In the genomic region with DNA sequence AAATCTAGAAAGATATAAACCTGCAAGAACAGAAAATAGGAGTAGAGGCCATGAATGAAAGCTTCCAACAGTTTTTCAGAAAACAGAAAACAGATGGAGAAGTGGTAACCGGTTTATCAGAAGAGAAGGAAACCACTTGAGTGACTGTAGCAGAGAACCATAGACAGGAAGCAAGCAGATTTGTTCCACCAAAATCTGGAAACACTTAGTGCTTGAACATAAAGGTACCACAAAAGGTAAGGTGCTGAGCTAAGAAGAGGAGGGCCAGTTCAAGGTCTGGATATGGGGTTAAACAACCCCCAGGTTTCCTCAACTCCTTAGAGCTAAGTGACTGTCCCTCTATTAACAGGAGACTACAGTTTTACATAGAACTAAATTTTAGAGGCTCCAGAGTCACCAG, we compare ENCODE assay signal across 1 cellular context.
TF ChIP-seq lines count a peak whose summit lies in the region.

No MANE protein-coding gene starts in this region.

TF ChIP-seq in GM23338, 12 proteins besides CTCF, POLR2A, EP300 and RAD21:
- no peak for TF ChIP-seq NANOG (IDR thresholded peaks at IDR 0.05; ENCODE audit: borderline replicate concordance)
- TF ChIP-seq, protein P1, sequence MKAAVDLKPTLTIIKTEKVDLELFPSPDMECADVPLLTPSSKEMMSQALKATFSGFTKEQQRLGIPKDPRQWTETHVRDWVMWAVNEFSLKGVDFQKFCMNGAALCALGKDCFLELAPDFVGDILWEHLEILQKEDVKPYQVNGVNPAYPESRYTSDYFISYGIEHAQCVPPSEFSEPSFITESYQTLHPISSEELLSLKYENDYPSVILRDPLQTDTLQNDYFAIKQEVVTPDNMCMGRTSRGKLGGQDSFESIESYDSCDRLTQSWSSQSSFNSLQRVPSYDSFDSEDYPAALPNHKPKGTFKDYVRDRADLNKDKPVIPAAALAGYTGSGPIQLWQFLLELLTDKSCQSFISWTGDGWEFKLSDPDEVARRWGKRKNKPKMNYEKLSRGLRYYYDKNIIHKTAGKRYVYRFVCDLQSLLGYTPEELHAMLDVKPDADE (IDR thresholded peaks at IDR 0.05), result no peak
- no peak for TF ChIP-seq CREB1 (CRISPR knock-in tag; IDR thresholded peaks at IDR 0.05; ENCODE audit: low read depth)
